21 cellular contexts compared by ENCODE assay signal in genomic region chr4:41320786-41321185, GRCh38.
DNase-seq lines count a peak whose midpoint lies in the region; ATAC-seq, FAIRE-seq and TF ChIP-seq lines count a peak whose summit lies in the region.
"Had no signal": no experiment of that assay in that cellular context is flagged by ENCODE, and none has a peak within 500 bp of the region (broad histone marks: within the 10 kb centered on the region; RNA-seq: fewer than 3 reads in every experiment).

No MANE protein-coding gene starts in this region.

- no peaks in the 10 kb centered on the region for H4K20me1 ChIP-seq in smooth muscle cell (ENCODE audit: low read depth)
- H4K20me1 ChIP-seq: BLaER1 had no signal

- no peaks in the 10 kb centered on the region for H3K79me2 ChIP-seq in smooth muscle cell (ENCODE audit: low read depth)

- H3F3A ChIP-seq in smooth muscle cell (ENCODE audit: low read depth): no peaks in the 10 kb centered on the region

- H3K4me1 ChIP-seq in A549 (peaks cover 38% of the 10 kb centered on the region), smooth muscle cell (ENCODE audit: low read depth) (no peaks in the 10 kb centered on the region), right atrium auricular region (no peaks in the 10 kb centered on the region)

- no peak for TF ChIP-seq CTCF in A549 (IDR thresholded peaks at IDR 0.05)
- TF ChIP-seq CTCF in LNCaP clone FGC (IDR thresholded peaks at IDR 0.05; ENCODE audit: control insufficient read depth, extremely low read depth, insufficient read depth): no peak
- no peak for TF ChIP-seq CTCF in VCaP (conservative IDR thresholded peaks at IDR 0.05)
- TF ChIP-seq CTCF in smooth muscle cell (IDR thresholded peaks at IDR 0.05; ENCODE audit: borderline replicate concordance, insufficient read depth, poor library complexity, severe bottlenecking): no peak
- TF ChIP-seq CTCF in right atrium auricular region (IDR thresholded peaks at IDR 0.05): no peak

- no peak overlapping the region for H2AFZ ChIP-seq in smooth muscle cell (ENCODE audit: low read depth)
- H2AFZ ChIP-seq: GM23248 had no signal

- H3K4me3 ChIP-seq in A549: no peak overlapping the region
- H3K4me3 ChIP-seq in LNCaP clone FGC (ENCODE audit: low read depth, low read length): no peak overlapping the region
- no peak overlapping the region for H3K4me3 ChIP-seq in smooth muscle cell
- H3K4me3 ChIP-seq in right atrium auricular region: no peak overlapping the region
- H3K4me3 ChIP-seq: BLaER1, GM23248, K562 had no signal

- ATAC-seq in A549 (no peak), GM21737 (IDR thresholded peaks at IDR 0.05; ENCODE audit: unreplicated experiment) (no peak), GM21528 (IDR thresholded peaks at IDR 0.05; ENCODE audit: low FRiP score, unreplicated experiment) (no peak)
- ATAC-seq: CD8-positive, alpha-beta T cell; K562 had no signal

- no peak for TF ChIP-seq RAD21 in A549 (conservative IDR thresholded peaks at IDR 0.05 in 1 of 2, IDR thresholded peaks at IDR 0.05 in 1 of 2)

- no peak overlapping the region for H3K9ac ChIP-seq in smooth muscle cell (ENCODE audit: low read depth)
- H3K9ac ChIP-seq: BLaER1, GM23248 had no signal

- no peak for TF ChIP-seq POLR2A in A549 (IDR thresholded peaks at IDR 0.05; ENCODE audit: low read length)

- TF ChIP-seq EP300 in A549 (IDR thresholded peaks at IDR 0.05): no peak

- no peak for DNase-seq in A549 (ENCODE audit: low read depth in 1 of 2, low spot score in 1 of 2)
- DNase-seq in LNCaP clone FGC (ENCODE audit: low read depth): peak; percentile 56
- no peak for DNase-seq in smooth muscle cell (lab: John Stamatoyannopoulos, UW; ENCODE audit: unreplicated experiment)
- no peak for DNase-seq in right atrium auricular region (ENCODE audit: low spot score)
- DNase-seq: Calu3; CD8-positive, alpha-beta T cell; DMS 273 treated with DMSO at 0.1 percent for 48 hours; DMS79; GDM1; GM23248; HCEC 1CT; HFFc6; IMR-90 had no signal

- FAIRE-seq in A549 (lab: Jason Lieb, UNC): no peak
- FAIRE-seq: GM12892, H54, HTR-8/SVneo, K562 had no signal

- H3K9me3 ChIP-seq in A549 (peaks cover 11% of the 10 kb centered on the region; the same call in 1 of the 3 replicates), smooth muscle cell (replicated peaks; ENCODE audit: low read depth) (no peaks in the 10 kb centered on the region), right atrium auricular region (peaks cover 0 to 14% of the 10 kb centered on the region in 2 donors)
- H3K9me3 ChIP-seq: BLaER1 had no signal

- POLR2A ChIA-PET in A549 (lab: Yijun Ruan, JAX): no interaction called here

- CTCF ChIA-PET in A549 (lab: Yijun Ruan, JAX): interaction anchor here (0.9 to 2.3 kb wide), 3 partner anchors 35 to 40 kb away, joined by 3 to 9 read pairs (median 7); no protein-coding TSS in a partner anchor

- H3K27ac ChIP-seq in A549: peak overlapping the region; percentile 76 to 83
- peak overlapping the region; percentile 93 for H3K27ac ChIP-seq in VCaP
- H3K27ac ChIP-seq in smooth muscle cell (ENCODE audit: low read depth): peak overlapping the region; percentile 83
- no peak overlapping the region for H3K27ac ChIP-seq in right atrium auricular region
- H3K27ac ChIP-seq: BLaER1, GM23248 had no signal

- WGBS in A549 (ENCODE audit: missing lambda C conversion rate): 95% methylated on average over 1 of the region's 1 CpG
- 71% methylated on average over 1 of the region's 1 CpG for WGBS in smooth muscle cell (ENCODE audit: low lambda C conversion rate)

- H3K4me2 ChIP-seq in A549 (no peak overlapping the region; the same call in 2 of the 3 replicates), smooth muscle cell (no peak overlapping the region)
- H3K4me2 ChIP-seq: BLaER1 had no signal

- H3K27me3 ChIP-seq in smooth muscle cell (ENCODE audit: low read depth) (no peaks in the 10 kb centered on the region), right atrium auricular region (no peaks in the 10 kb centered on the region)
- H3K27me3 ChIP-seq: BLaER1 had no signal

- H3K36me3 ChIP-seq in smooth muscle cell (ENCODE audit: low read depth): no peaks in the 10 kb centered on the region
- H3K36me3 ChIP-seq in right atrium auricular region: no peaks in the 10 kb centered on the region
- H3K36me3 ChIP-seq: BLaER1 had no signal

TF ChIP-seq in A549, 52 proteins besides CTCF, POLR2A, EP300 and RAD21:
- no peak for TF ChIP-seq FOSL2 (IDR thresholded peaks at IDR 0.05)
- TF ChIP-seq FOSL2 (CRISPR knock-in tag; IDR thresholded peaks at IDR 0.05): no peak
- no peak for TF ChIP-seq RNF2 (IDR thresholded peaks at IDR 0.05; ENCODE audit: borderline replicate concordance, low read depth)

Comparison
In these comparisons a context has a peak if more than half of its experiments do, and no peak if none do; other contexts are left out.
1. H3K27ac ChIP-seq: peak in A549 (2 of 2), VCaP (single experiment) and smooth muscle cell (single experiment); none in right atrium auricular region (0 of 2).